ENCODE assay signal across 10 cellular contexts in genomic region chr11:61626580-61627380, GRCh38. TPM values are rescaled to one million over a fixed set of nuclear protein-coding genes. Genes with fewer than 3 reads are reported as not detected.
DNase-seq lines count a peak whose midpoint lies in the region; TF ChIP-seq lines count a peak whose summit lies in the region.
"Had no signal": no experiment of that assay in that cellular context is flagged by ENCODE, and none has a peak within 500 bp of the region (broad histone marks: within the 10 kb centered on the region; RNA-seq: fewer than 3 reads in every experiment).

No MANE protein-coding gene starts in this region.

- TF ChIP-seq POLR2A in spleen (IDR thresholded peaks at IDR 0.05) = no peak

- no peak overlapping the region for H3K4me3 ChIP-seq in spleen

- no peak overlapping the region for H3K27ac ChIP-seq in spleen

- no peaks in the 10 kb centered on the region for H3K36me3 ChIP-seq in spleen

- no peak for TF ChIP-seq CTCF in spleen (IDR thresholded peaks at IDR 0.05 in 8 of 11, conservative IDR thresholded peaks at IDR 0.05 in 3 of 11)

- H3K27me3 ChIP-seq in spleen (replicated peaks in 1 of 7) = peaks cover 0 to 40% (median 0%) of the 10 kb centered on the region in 7 donors

- intact Hi-C loops in spleen (cut with DNase I; ENCODE audit: low total_unique reads) = no loop called here

- peak; percentile 42 for DNase-seq in NCI-H345 (lab: John Stamatoyannopoulos, UW)
- no peak for DNase-seq in NCI-H345 treated with DMSO at 0.1 percent for 48 hours (lab: John Stamatoyannopoulos, UW; ENCODE audit: unreplicated experiment)
- DNase-seq in cerebellar cortex (ENCODE audit: low spot score) = peak; percentile 79
- peak; percentile 27 for DNase-seq in kidney glomerular epithelial cell (lab: John Stamatoyannopoulos, UW)
- DNase-seq in ureter (ENCODE audit: low spot score) = peak; percentile 83
- DNase-seq in T1000 (lab: John Stamatoyannopoulos, UW) = no peak
- DNase-seq in spleen = no peak
- DNase-seq in activated CD4-positive, alpha-beta T cell treated with anti-CD3 and anti-CD28 coated beads, Interleukin-2, amount 50 U/mL, for 48 hours = no peak
- DNase-seq: ACHN; stimulated activated CD4-positive, alpha-beta T cell treated with anti-CD3 and anti-CD28 coated beads, Interleukin-4, amount 100 ng/mL, for 4 hours had no signal

- peaks cover 0 to 8% (median 0%) of the 10 kb centered on the region in 6 donors for H3K4me1 ChIP-seq in spleen

- H3K9me3 ChIP-seq in spleen = no peaks in the 10 kb centered on the region

- WGBS in spleen, 5 donors = 58 to 73% (median 68%) methylated on average over 10 of the region's 10 CpGs

RNA-seq across cellular contexts. Expression of gene SYT7, which starts 45.9 kb away (rescaled TPM):
- total RNA-seq in ureter = 6.7 TPM
- 1 to 10 TPM; 1.1 to 5.3 (median 3.3) TPM for total RNA-seq in spleen
- polyA plus RNA-seq in spleen = under 1 TPM; 0.14 to 0.48 (median 0.43) TPM

RNA-seq across cellular contexts. Expression of gene DAGLA, which starts 53.4 kb away (rescaled TPM):
- total RNA-seq in ureter = 2.7 TPM
- 1 to 10 TPM; 2.0 to 5.0 (median 3.9) TPM for total RNA-seq in spleen
- 1 to 10 TPM in 1 of 3 donors, under 1 TPM in 2; 0.27 to 1.2 (median 0.35) TPM for polyA plus RNA-seq in spleen

Comparison
In these comparisons a context has a peak if more than half of its experiments do, and no peak if none do; other contexts are left out.
1. DNase-seq: peak in NCI-H345 (single experiment), cerebellar cortex (single experiment), kidney glomerular epithelial cell (single experiment) and ureter (single experiment); none in NCI-H345 treated with DMSO at 0.1 percent for 48 hours (single experiment), T1000 (single experiment), spleen (single experiment) and activated CD4-positive, alpha-beta T cell treated with anti-CD3 and anti-CD28 coated beads, Interleukin-2, amount 50 U/mL, for 48 hours (0 of 2).